13 cellular contexts compared by ENCODE assay signal in genomic region chr1:15463401-15463800, GRCh38. TPM values are rescaled to one million over a fixed set of nuclear protein-coding genes. Genes with fewer than 3 reads are reported as not detected.
"Had no signal": no experiment of that assay in that cellular context is flagged by ENCODE, and none has a peak within 500 bp of the region (broad histone marks: within the 10 kb centered on the region; RNA-seq: fewer than 3 reads in every experiment).

No MANE protein-coding gene starts in this region.

RNA-seq across cellular contexts. Expression of gene CELA2A, which starts 6.9 kb away (rescaled TPM):
- total RNA-seq: activated CD8-positive, alpha-beta T cell treated with anti-CD3 and anti-CD28 coated beads, Interleukin-2, amount 10 ng/mL, durations not matched to agents 7 days and 5 days; activated T-helper 1 cell treated with anti-CD3 and anti-CD28 coated beads, Interleukin-12 subunit alpha, Interleukin-12 subunit beta, Interleukin-2, Interleukin-4 antibody, amounts not matched to agents 30 ng/mL and 10 ng/mL and 1 ng/mL, durations not matched to agents 14 hours and 24 hours and 36 hours; dermis blood vessel endothelial cell; frontal cortex; liver; natural killer cell; osteocyte; right atrium auricular region; thoracic aorta; vagina had no signal
- polyA plus RNA-seq: esophagus, liver had no signal

RNA-seq across cellular contexts. Expression of gene CELA2B, which starts 12.5 kb away (rescaled TPM):
- total RNA-seq: activated CD8-positive, alpha-beta T cell treated with anti-CD3 and anti-CD28 coated beads, Interleukin-2, amount 10 ng/mL, durations not matched to agents 7 days and 5 days; activated T-helper 1 cell treated with anti-CD3 and anti-CD28 coated beads, Interleukin-12 subunit alpha, Interleukin-12 subunit beta, Interleukin-2, Interleukin-4 antibody, amounts not matched to agents 30 ng/mL and 10 ng/mL and 1 ng/mL, durations not matched to agents 14 hours and 24 hours and 36 hours; dermis blood vessel endothelial cell; frontal cortex; liver; natural killer cell; osteocyte; right atrium auricular region; thoracic aorta; vagina had no signal
- polyA plus RNA-seq: esophagus, liver, psoas muscle had no signal

RNA-seq across cellular contexts. Expression of gene CTRC, which starts 25.2 kb away (rescaled TPM):
- total RNA-seq: activated CD8-positive, alpha-beta T cell treated with anti-CD3 and anti-CD28 coated beads, Interleukin-2, amount 10 ng/mL, durations not matched to agents 7 days and 5 days; dermis blood vessel endothelial cell; frontal cortex; hepatocyte; liver; osteocyte; right atrium auricular region; vagina had no signal
- polyA plus RNA-seq: liver had no signal
